ENCODE assay signal across 1 cellular context in genomic region chr11:14356342-14356741, GRCh38.
A peak's percentile ranks its signal among the peaks of the same experiment; 100 is the strongest.
TF ChIP-seq lines count a peak whose summit lies in the region.

No MANE protein-coding gene starts in this region.

TF ChIP-seq in HepG2, 621 proteins besides CTCF, POLR2A, EP300 and RAD21 (continued from another document):
- TF ChIP-seq SP2 (CRISPR knock-in tag; IDR thresholded peaks at IDR 0.05): no peak
- no peak for TF ChIP-seq TRAFD1 (CRISPR knock-in tag; IDR thresholded peaks at IDR 0.05; ENCODE audit: borderline replicate concordance)
- peak; percentile 90 for TF ChIP-seq ZNF629 (CRISPR knock-in tag; conservative IDR thresholded peaks at IDR 0.05)
- no peak for TF ChIP-seq PLRG1 (conservative IDR thresholded peaks at IDR 0.05)
- TF ChIP-seq HBP1 (CRISPR knock-in tag; IDR thresholded peaks at IDR 0.05; ENCODE audit: low read depth): no peak
- no peak for TF ChIP-seq REST (IDR thresholded peaks at IDR 0.05; ENCODE audit: borderline replicate concordance in 1 of 2, low read depth in 1 of 2, low read length in 2 of 2)
- 0 out of 2 replicates have a peak, but pooled peaks have one; percentile 56 for TF ChIP-seq CHD4 (IDR thresholded peaks at IDR 0.05; ENCODE audit: borderline replicate concordance, low read length)
- no peak for TF ChIP-seq ZNF44 (CRISPR knock-in tag; IDR thresholded peaks at IDR 0.05)
- no peak for TF ChIP-seq PRDM10 (CRISPR knock-in tag; IDR thresholded peaks at IDR 0.05; ENCODE audit: low read depth)
- no peak for TF ChIP-seq ZNF703 (CRISPR knock-in tag; IDR thresholded peaks at IDR 0.05; ENCODE audit: borderline replicate concordance)
- no peak for TF ChIP-seq ZNF670 (CRISPR knock-in tag; IDR thresholded peaks at IDR 0.05; ENCODE audit: borderline replicate concordance)
- TF ChIP-seq KIAA2018 (CRISPR knock-in tag; IDR thresholded peaks at IDR 0.05; ENCODE audit: borderline replicate concordance): no peak
- TF ChIP-seq ZNF317 (CRISPR knock-in tag; IDR thresholded peaks at IDR 0.05): no peak
- TF ChIP-seq RARA (CRISPR knock-in tag; IDR thresholded peaks at IDR 0.05): no peak
- TF ChIP-seq SIN3B (IDR thresholded peaks at IDR 0.05; ENCODE audit: low read length): no peak
- peak; percentile 60; the same call in 1 of the 2 replicates for TF ChIP-seq KDM1A (CRISPR knock-in tag; IDR thresholded peaks at IDR 0.05)
- no peak for TF ChIP-seq ZNF879 (CRISPR knock-in tag; IDR thresholded peaks at IDR 0.05)
- no peak for TF ChIP-seq UBTF (CRISPR knock-in tag; IDR thresholded peaks at IDR 0.05)
TF ChIP-seq in HepG2: peak in this region for 3.
